39 cellular contexts compared by ENCODE assay signal in genomic region chr6:112986270-112986669, GRCh38.
"Had no signal": no experiment of that assay in that cellular context is flagged by ENCODE, and none has a peak within 500 bp of the region (broad histone marks: within the 10 kb centered on the region; RNA-seq: fewer than 3 reads in every experiment).

No MANE protein-coding gene starts in this region.

- H3K4me1 Mint-ChIP-seq: activated B cell treated with CpG ODN at 0.5 μM for 24 hours; activated CD4-positive, alpha-beta T cell treated with anti-CD3 and anti-CD28 coated beads, Interleukin-2, amount 10 ng/mL, durations not matched to agents 24 days and 14 days; activated CD8-positive, alpha-beta memory T cell treated with anti-CD3 and anti-CD28 coated beads, Interleukin-2, amount 10 ng/mL, durations not matched to agents 7 days and 5 days; activated naive CD4-positive, alpha-beta T cell treated with anti-CD3 and anti-CD28 coated beads, Interleukin-2, amount 50 U/mL, for 24 hours; activated naive CD8-positive, alpha-beta T cell treated with anti-CD3 and anti-CD28 coated beads for 36 hours; activated naive CD8-positive, alpha-beta T cell treated with anti-CD3 and anti-CD28 coated beads, Interleukin-2, amount 50 U/mL, for 24 hours; endodermal cell; T-helper 17 cell had no signal

- H3K27me3 ChIP-seq: adrenal gland, breast epithelium, cardiac muscle cell, dorsolateral prefrontal cortex, esophagus muscularis mucosa, foreskin keratinocyte, gastrocnemius medialis, heart left ventricle had no signal

- H3K36me3 Mint-ChIP-seq: activated CD4-positive, alpha-beta memory T cell treated with anti-CD3 and anti-CD28 coated beads for 36 hours; activated CD8-positive, alpha-beta memory T cell treated with anti-CD3 and anti-CD28 coated beads, Interleukin-2, amount 10 ng/mL, durations not matched to agents 7 days and 5 days; activated naive CD4-positive, alpha-beta T cell treated with anti-CD3 and anti-CD28 coated beads, Interleukin-2, amount 50 U/mL, for 24 hours; activated naive CD8-positive, alpha-beta T cell treated with anti-CD3 and anti-CD28 coated beads for 36 hours; brain had no signal

- H3K9me3 ChIP-seq: adrenal gland, breast epithelium, gastrocnemius medialis had no signal

- H3K27me3 Mint-ChIP-seq: activated B cell treated with CpG ODN at 0.5 μM for 24 hours; activated CD4-positive, alpha-beta memory T cell treated with anti-CD3 and anti-CD28 coated beads for 36 hours; activated CD4-positive, alpha-beta T cell treated with anti-CD3 and anti-CD28 coated beads, Interleukin-2, amount 10 ng/mL, durations not matched to agents 24 days and 14 days; activated CD8-positive, alpha-beta memory T cell treated with anti-CD3 and anti-CD28 coated beads, Interleukin-2, amount 10 ng/mL, durations not matched to agents 7 days and 5 days; activated naive CD4-positive, alpha-beta T cell treated with anti-CD3 and anti-CD28 coated beads, Interleukin-2, amount 50 U/mL, for 24 hours; activated naive CD8-positive, alpha-beta T cell treated with anti-CD3 and anti-CD28 coated beads for 36 hours; activated naive CD8-positive, alpha-beta T cell treated with anti-CD3 and anti-CD28 coated beads, Interleukin-2, amount 50 U/mL, for 24 hours; brain; dendritic cell treated with granulocyte-macrophage colony-stimulating factor and Interleukin-4, amounts not matched to agents 40 ng/mL and 50 ng/mL, for 4 days; T-helper 17 cell had no signal

- H3K27ac Mint-ChIP-seq: activated B cell treated with CpG ODN at 0.5 μM for 24 hours; activated CD4-positive, alpha-beta memory T cell treated with anti-CD3 and anti-CD28 coated beads for 36 hours; activated CD4-positive, alpha-beta T cell treated with anti-CD3 and anti-CD28 coated beads, Interleukin-2, amount 10 ng/mL, durations not matched to agents 24 days and 14 days; activated CD8-positive, alpha-beta memory T cell treated with anti-CD3 and anti-CD28 coated beads, Interleukin-2, amount 10 ng/mL, durations not matched to agents 7 days and 5 days; activated CD8-positive, alpha-beta T cell treated with anti-CD3 and anti-CD28 coated beads, Interleukin-2, amount 10 ng/mL, durations not matched to agents 7 days and 5 days; activated naive CD4-positive, alpha-beta T cell treated with anti-CD3 and anti-CD28 coated beads for 36 hours; activated naive CD4-positive, alpha-beta T cell treated with anti-CD3 and anti-CD28 coated beads, Interleukin-2, amount 50 U/mL, for 24 hours; activated naive CD8-positive, alpha-beta T cell treated with anti-CD3 and anti-CD28 coated beads for 36 hours; activated naive CD8-positive, alpha-beta T cell treated with anti-CD3 and anti-CD28 coated beads, Interleukin-2, amount 50 U/mL, for 24 hours; activated T-helper 1 cell treated with anti-CD3 and anti-CD28 coated beads, Interleukin-12 subunit alpha, Interleukin-12 subunit beta, Interleukin-2, Interleukin-4 antibody, amounts not matched to agents 30 ng/mL and 10 ng/mL and 1 ng/mL, durations not matched to agents 14 hours and 24 hours and 36 hours; activated T-helper 2 cell treated with anti-CD3 and anti-CD28 coated beads, Interferon-gamma antibody, Interleukin-2, Interleukin-4, amounts not matched to agents 10 μg/mL and 5 μg/mL and 100 μg/mL, durations not matched to agents 14 hours and 24 hours and 36 hours; dendritic cell treated with granulocyte-macrophage colony-stimulating factor and Interleukin-4, amounts not matched to agents 40 ng/mL and 50 ng/mL, for 4 days; endodermal cell; T-helper 17 cell; T-helper 2 cell treated with Interferon-gamma antibody and Interleukin-4, amounts not matched to agents 5 μg/mL and 100 μg/mL, for 36 hours had no signal

- ATAC-seq: activated CD4-positive, CD25-positive, alpha-beta regulatory T cell treated with anti-CD3 and anti-CD28 coated beads, Interleukin-2, amount 50 U/mL, for 24 hours; activated CD8-positive, alpha-beta memory T cell treated with anti-CD3 and anti-CD28 coated beads, Interleukin-2, amount 10 ng/mL, durations not matched to agents 7 days and 5 days; activated CD8-positive, alpha-beta T cell treated with anti-CD3 and anti-CD28 coated beads, Interleukin-2, amount 10 ng/mL, durations not matched to agents 7 days and 5 days; activated naive CD8-positive, alpha-beta T cell treated with anti-CD3 and anti-CD28 coated beads, Interleukin-2, amount 50 U/mL, for 24 hours; foreskin keratinocyte; gastrocnemius medialis; heart left ventricle; T-helper 17 cell had no signal

- H3K27ac ChIP-seq: adrenal gland, breast epithelium, cardiac muscle cell, coronary artery, dorsolateral prefrontal cortex, esophagus muscularis mucosa, foreskin keratinocyte, gastrocnemius medialis, heart left ventricle, WERI-Rb-1 had no signal

- DNase-seq: activated B cell treated with CpG ODN at 0.5 μM for 24 hours; activated CD4-positive, alpha-beta memory T cell treated with anti-CD3 and anti-CD28 coated beads for 36 hours; activated CD4-positive, alpha-beta T cell treated with anti-CD3 and anti-CD28 coated beads, Interleukin-2, amount 10 ng/mL, durations not matched to agents 24 days and 14 days; activated CD8-positive, alpha-beta memory T cell treated with anti-CD3 and anti-CD28 coated beads, Interleukin-2, amount 10 ng/mL, durations not matched to agents 7 days and 5 days; activated CD8-positive, alpha-beta memory T cell treated with anti-CD3 and anti-CD28 coated beads, Interleukin-2, amount 50 U/mL, for 4 hours; activated CD8-positive, alpha-beta T cell treated with anti-CD3 and anti-CD28 coated beads, Interleukin-2, amount 10 ng/mL, durations not matched to agents 7 days and 5 days; activated effector memory CD4-positive, alpha-beta T cell treated with anti-CD3 and anti-CD28 coated beads, Interleukin-2, amount 50 U/mL, for 16 hours; activated naive CD4-positive, alpha-beta T cell treated with anti-CD3 and anti-CD28 coated beads for 36 hours; activated naive CD8-positive, alpha-beta T cell treated with anti-CD3 and anti-CD28 coated beads for 36 hours; activated naive CD8-positive, alpha-beta T cell treated with anti-CD3 and anti-CD28 coated beads, Interleukin-2, amount 50 U/mL, for 24 hours; activated T-cell treated with anti-CD3 and anti-CD28 coated beads, Interleukin-2, amount 50 U/mL, for 1 hour; activated T-cell treated with anti-CD3 and anti-CD28 coated beads, Interleukin-2, amount 50 U/mL, for 48 hours; adrenal gland; amygdala; aorta; central memory CD4-positive, alpha-beta T cell; cerebellar nuclear complex; dorsolateral prefrontal cortex; effector memory CD4-positive, alpha-beta T cell; endodermal cell; erythroblast; foreskin keratinocyte; gastrocnemius medialis; glutamatergic neuron; heart left ventricle; T-helper 17 cell; T1000; WERI-Rb-1 had no signal

- H3K4me3 ChIP-seq: adrenal gland, breast epithelium, cardiac muscle cell, coronary artery, dorsolateral prefrontal cortex, esophagus muscularis mucosa, gastrocnemius medialis, heart left ventricle had no signal

- H3K4me3 Mint-ChIP-seq: activated B cell treated with CpG ODN at 0.5 μM for 24 hours; activated CD4-positive, alpha-beta memory T cell treated with anti-CD3 and anti-CD28 coated beads for 36 hours; activated CD4-positive, alpha-beta T cell treated with anti-CD3 and anti-CD28 coated beads, Interleukin-2, amount 10 ng/mL, durations not matched to agents 24 days and 14 days; activated CD8-positive, alpha-beta memory T cell treated with anti-CD3 and anti-CD28 coated beads, Interleukin-2, amount 10 ng/mL, durations not matched to agents 7 days and 5 days; activated CD8-positive, alpha-beta T cell treated with anti-CD3 and anti-CD28 coated beads, Interleukin-2, amount 10 ng/mL, durations not matched to agents 7 days and 5 days; activated naive CD4-positive, alpha-beta T cell treated with anti-CD3 and anti-CD28 coated beads for 36 hours; activated naive CD4-positive, alpha-beta T cell treated with anti-CD3 and anti-CD28 coated beads, Interleukin-2, amount 50 U/mL, for 24 hours; activated naive CD8-positive, alpha-beta T cell treated with anti-CD3 and anti-CD28 coated beads for 36 hours; activated naive CD8-positive, alpha-beta T cell treated with anti-CD3 and anti-CD28 coated beads, Interleukin-2, amount 50 U/mL, for 24 hours; activated T-helper 1 cell treated with anti-CD3 and anti-CD28 coated beads, Interleukin-12 subunit alpha, Interleukin-12 subunit beta, Interleukin-2, Interleukin-4 antibody, amounts not matched to agents 30 ng/mL and 10 ng/mL and 1 ng/mL, durations not matched to agents 14 hours and 24 hours and 36 hours; brain; dendritic cell treated with granulocyte-macrophage colony-stimulating factor and Interleukin-4, amounts not matched to agents 40 ng/mL and 50 ng/mL, for 4 days; endodermal cell; T-helper 17 cell; T-helper 2 cell treated with Interferon-gamma antibody and Interleukin-4, amounts not matched to agents 5 μg/mL and 100 μg/mL, for 36 hours had no signal

- H3K36me3 ChIP-seq: adrenal gland, breast epithelium, cardiac muscle cell, esophagus muscularis mucosa, gastrocnemius medialis, heart left ventricle, WERI-Rb-1 had no signal

- H3K9me3 Mint-ChIP-seq: activated CD4-positive, alpha-beta T cell treated with anti-CD3 and anti-CD28 coated beads, Interleukin-2, amount 10 ng/mL, durations not matched to agents 24 days and 14 days; activated T-helper 2 cell treated with anti-CD3 and anti-CD28 coated beads, Interferon-gamma antibody, Interleukin-2, Interleukin-4, amounts not matched to agents 10 μg/mL and 5 μg/mL and 100 μg/mL, durations not matched to agents 14 hours and 24 hours and 36 hours; endodermal cell had no signal
